ENCODE assay signal across 1 cellular context in the genomic region with DNA sequence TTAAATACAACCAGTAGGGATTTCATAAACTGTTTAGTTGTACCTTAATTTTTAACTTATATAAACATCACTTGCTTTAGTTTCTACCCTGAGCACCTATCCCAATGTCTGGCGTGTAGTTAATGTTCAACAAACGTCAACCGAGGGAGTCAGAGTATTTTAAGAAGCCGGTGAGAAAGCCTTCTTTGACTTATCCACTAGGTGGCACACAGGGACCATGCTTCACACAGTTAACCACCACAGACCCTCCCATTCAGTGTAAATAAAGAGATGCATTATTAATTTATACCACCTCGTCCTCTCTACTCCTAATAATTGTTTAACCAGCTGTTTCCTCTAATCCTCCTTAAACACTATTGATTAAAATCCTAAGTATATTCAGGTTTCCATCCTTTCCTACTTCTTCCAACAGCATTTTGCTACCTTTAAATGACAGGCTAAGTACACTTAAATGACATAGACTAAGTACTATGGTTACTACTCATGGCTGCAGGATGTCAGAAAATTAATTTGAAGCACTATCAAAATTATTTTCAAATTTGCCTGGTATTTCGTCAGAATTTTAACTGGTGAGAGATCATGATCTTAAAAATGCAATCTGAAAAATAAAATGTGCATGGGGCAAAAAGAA.
TF ChIP-seq lines count a peak whose summit lies in the region.

No MANE protein-coding gene starts in this region.

TF ChIP-seq in H1, 55 proteins besides CTCF, POLR2A, EP300 and RAD21 (continued from another document):
- TF ChIP-seq, protein P1, sequence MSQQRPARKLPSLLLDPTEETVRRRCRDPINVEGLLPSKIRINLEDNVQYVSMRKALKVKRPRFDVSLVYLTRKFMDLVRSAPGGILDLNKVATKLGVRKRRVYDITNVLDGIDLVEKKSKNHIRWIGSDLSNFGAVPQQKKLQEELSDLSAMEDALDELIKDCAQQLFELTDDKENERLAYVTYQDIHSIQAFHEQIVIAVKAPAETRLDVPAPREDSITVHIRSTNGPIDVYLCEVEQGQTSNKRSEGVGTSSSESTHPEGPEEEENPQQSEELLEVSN (IDR thresholded peaks at IDR 0.05), result no peak
- no peak for TF ChIP-seq ZNF274 (IDR thresholded peaks at IDR 0.05; ENCODE audit: borderline replicate concordance, extremely low read depth, low read length)
- TF ChIP-seq, protein P2, sequence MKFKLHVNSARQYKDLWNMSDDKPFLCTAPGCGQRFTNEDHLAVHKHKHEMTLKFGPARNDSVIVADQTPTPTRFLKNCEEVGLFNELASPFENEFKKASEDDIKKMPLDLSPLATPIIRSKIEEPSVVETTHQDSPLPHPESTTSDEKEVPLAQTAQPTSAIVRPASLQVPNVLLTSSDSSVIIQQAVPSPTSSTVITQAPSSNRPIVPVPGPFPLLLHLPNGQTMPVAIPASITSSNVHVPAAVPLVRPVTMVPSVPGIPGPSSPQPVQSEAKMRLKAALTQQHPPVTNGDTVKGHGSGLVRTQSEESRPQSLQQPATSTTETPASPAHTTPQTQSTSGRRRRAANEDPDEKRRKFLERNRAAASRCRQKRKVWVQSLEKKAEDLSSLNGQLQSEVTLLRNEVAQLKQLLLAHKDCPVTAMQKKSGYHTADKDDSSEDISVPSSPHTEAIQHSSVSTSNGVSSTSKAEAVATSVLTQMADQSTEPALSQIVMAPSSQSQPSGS (IDR thresholded peaks at IDR 0.05; ENCODE audit: low read length), result no peak
- no peak for TF ChIP-seq CEBPB (IDR thresholded peaks at IDR 0.05; ENCODE audit: low read depth, low read length)
- no peak for TF ChIP-seq GTF2F1 (IDR thresholded peaks at IDR 0.05; ENCODE audit: borderline replicate concordance, low read depth, low read length)
